Comparison of ENCODE assay signal across 8 cellular contexts in genomic region chr7:150368098-150368883, GRCh38. TPM values are rescaled to one million over a fixed set of nuclear protein-coding genes. Genes with fewer than 3 reads are reported as not detected.
DNase-seq lines count a peak whose midpoint lies in the region; ATAC-seq and TF ChIP-seq lines count a peak whose summit lies in the region.

Gene REPIN1 (plus strand): TSS chr7:150368822. CDS start chr7:150369712, 890 bp downstream.

- TF ChIP-seq CTCF in coronary artery (IDR thresholded peaks at IDR 0.05), result no peak

- H3K4me3 ChIP-seq in coronary artery, result peak within 1 kb of the TSS; percentile 99

- H3K4me3 Mint-ChIP-seq in activated CD4-positive, alpha-beta T cell treated with anti-CD3 and anti-CD28 coated beads, Interleukin-2, amount 10 ng/mL, durations not matched to agents 24 days and 14 days, result peak within 1 kb of the TSS; percentile 98

- peak within 1 kb of the TSS; percentile 95 to 99 for H3K27ac ChIP-seq in coronary artery

- no peaks in the 10 kb centered on the region for H3K9me3 Mint-ChIP-seq in activated CD4-positive, alpha-beta T cell treated with anti-CD3 and anti-CD28 coated beads, Interleukin-2, amount 10 ng/mL, durations not matched to agents 24 days and 14 days

- H3K4me1 Mint-ChIP-seq in activated CD4-positive, alpha-beta T cell treated with anti-CD3 and anti-CD28 coated beads, Interleukin-2, amount 10 ng/mL, durations not matched to agents 24 days and 14 days, result peaks cover 40% of the 10 kb centered on the region

- intact Hi-C loops in activated CD4-positive, alpha-beta T cell treated with anti-CD3 and anti-CD28 coated beads, Interleukin-2, amount 10 ng/mL, durations not matched to agents 24 days and 14 days (cut with micrococcal nuclease), result loop anchor here (1.0 to 5.0 kb wide), 4 partner anchors 11 to 496 kb away; partner anchors contain the start of genes ACTR3C, ATP6V0E2 and LRRC61

- H3K27ac Mint-ChIP-seq in activated CD4-positive, alpha-beta T cell treated with anti-CD3 and anti-CD28 coated beads, Interleukin-2, amount 10 ng/mL, durations not matched to agents 24 days and 14 days, result peak within 1 kb of the TSS; percentile 97

- H3K36me3 Mint-ChIP-seq in activated CD4-positive, alpha-beta T cell treated with anti-CD3 and anti-CD28 coated beads, Interleukin-2, amount 10 ng/mL, durations not matched to agents 24 days and 14 days (ENCODE audit: low read depth), result peaks cover 16% of the 10 kb centered on the region

- H3K27me3 Mint-ChIP-seq in activated CD4-positive, alpha-beta T cell treated with anti-CD3 and anti-CD28 coated beads, Interleukin-2, amount 10 ng/mL, durations not matched to agents 24 days and 14 days, result no peaks in the 10 kb centered on the region

- ATAC-seq in GM19023 (IDR thresholded peaks at IDR 0.05; ENCODE audit: unreplicated experiment) (peak; percentile 63), HG03175 (IDR thresholded peaks at IDR 0.05; ENCODE audit: unreplicated experiment) (peak; percentile 56)

- DNase-seq in AG08395 (ENCODE audit: low spot score), result peak; percentile 88
- DNase-seq in NCI-H524 (lab: John Stamatoyannopoulos, UW), result peak; percentile 80 to 88
- DNase-seq in activated CD4-positive, alpha-beta T cell treated with anti-CD3 and anti-CD28 coated beads, Interleukin-2, amount 10 ng/mL, durations not matched to agents 24 days and 14 days, result peak; percentile 94
- peak; percentile 95 for DNase-seq in coronary artery (ENCODE audit: low spot score)
- peak; percentile 97 for DNase-seq in left kidney (ENCODE audit: low read depth, low spot score)
- DNase-seq in stimulated activated CD4-positive, alpha-beta T cell treated with anti-CD3 and anti-CD28 coated beads, Interleukin-1b, Interleukin-23, amount 100 ng/mL, for 48 hours, result peak; percentile 82

RNA-seq across cellular contexts. Expression of gene REPIN1, which starts in this region (rescaled TPM):
- 73.6 and 79.7 TPM in 2 replicates for total RNA-seq in activated CD4-positive, alpha-beta T cell treated with anti-CD3 and anti-CD28 coated beads, Interleukin-2, amount 10 ng/mL, durations not matched to agents 24 days and 14 days

Comparison
In these comparisons a context has a peak if more than half of its experiments do, and no peak if none do; other contexts are left out.
1. Peak in every context shown above with its lines: DNase-seq, ATAC-seq, H3K4me3 ChIP-seq and H3K27ac ChIP-seq.